1 cellular context compared by ENCODE assay signal in genomic region chr3:196192036-196193001, GRCh38.
TF ChIP-seq lines count a peak whose summit lies in the region.

No MANE protein-coding gene starts in this region.

TF ChIP-seq in GM12878, 131 proteins besides CTCF, POLR2A, EP300 and RAD21 (continued from another document):
- TF ChIP-seq HSF1 (IDR thresholded peaks at IDR 0.05; ENCODE audit: low read depth, low read length), result no peak
- TF ChIP-seq ZNF274 (IDR thresholded peaks at IDR 0.05; ENCODE audit: insufficient read depth, insufficient read length), result no peak
- TF ChIP-seq SIX5 (IDR thresholded peaks at IDR 0.05; ENCODE audit: low read depth, low read length, severe bottlenecking), result no peak
- TF ChIP-seq RELB (IDR thresholded peaks at IDR 0.05; ENCODE audit: low read depth), result peak; percentile 92
- no peak; the same call in 1 of the 2 replicates for TF ChIP-seq SREBF1 (IDR thresholded peaks at IDR 0.05; ENCODE audit: low read length)
- peak; percentile 42; the same call in 1 of the 2 replicates for TF ChIP-seq YY1 (IDR thresholded peaks at IDR 0.05; ENCODE audit: low read depth, low read length)
- no peak for TF ChIP-seq RFX5 (IDR thresholded peaks at IDR 0.05; ENCODE audit: low read depth, low read length)
- TF ChIP-seq ZBTB11 (CRISPR knock-in tag; IDR thresholded peaks at IDR 0.05), result no peak
